Comparison of ENCODE assay signal across 1 cellular context in genomic region chr11:46912526-46913150, GRCh38.
A peak's percentile ranks its signal among the peaks of the same experiment; 100 is the strongest.
TF ChIP-seq lines count a peak whose summit lies in the region.

No MANE protein-coding gene starts in this region.

TF ChIP-seq in HEK293, 187 proteins besides CTCF, POLR2A, EP300 and RAD21 (continued from another document):
- TF ChIP-seq, protein P1, sequence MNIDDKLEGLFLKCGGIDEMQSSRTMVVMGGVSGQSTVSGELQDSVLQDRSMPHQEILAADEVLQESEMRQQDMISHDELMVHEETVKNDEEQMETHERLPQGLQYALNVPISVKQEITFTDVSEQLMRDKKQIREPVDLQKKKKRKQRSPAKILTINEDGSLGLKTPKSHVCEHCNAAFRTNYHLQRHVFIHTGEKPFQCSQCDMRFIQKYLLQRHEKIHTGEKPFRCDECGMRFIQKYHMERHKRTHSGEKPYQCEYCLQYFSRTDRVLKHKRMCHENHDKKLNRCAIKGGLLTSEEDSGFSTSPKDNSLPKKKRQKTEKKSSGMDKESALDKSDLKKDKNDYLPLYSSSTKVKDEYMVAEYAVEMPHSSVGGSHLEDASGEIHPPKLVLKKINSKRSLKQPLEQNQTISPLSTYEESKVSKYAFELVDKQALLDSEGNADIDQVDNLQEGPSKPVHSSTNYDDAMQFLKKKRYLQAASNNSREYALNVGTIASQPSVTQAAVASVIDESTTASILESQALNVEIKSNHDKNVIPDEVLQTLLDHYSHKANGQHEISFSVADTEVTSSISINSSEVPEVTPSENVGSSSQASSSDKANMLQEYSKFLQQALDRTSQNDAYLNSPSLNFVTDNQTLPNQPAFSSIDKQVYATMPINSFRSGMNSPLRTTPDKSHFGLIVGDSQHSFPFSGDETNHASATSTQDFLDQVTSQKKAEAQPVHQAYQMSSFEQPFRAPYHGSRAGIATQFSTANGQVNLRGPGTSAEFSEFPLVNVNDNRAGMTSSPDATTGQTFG (tag by site-specific recombination; IDR thresholded peaks at IDR 0.05; ENCODE audit: borderline replicate concordance): no peak
- peak; percentile 44 for TF ChIP-seq GLIS2 (tag by site-specific recombination; IDR thresholded peaks at IDR 0.05)
- TF ChIP-seq ZNF341 (tag by site-specific recombination; IDR thresholded peaks at IDR 0.05; ENCODE audit: low read depth): peak; percentile 23; the same call in 1 of the 2 replicates
- TF ChIP-seq, protein P2, sequence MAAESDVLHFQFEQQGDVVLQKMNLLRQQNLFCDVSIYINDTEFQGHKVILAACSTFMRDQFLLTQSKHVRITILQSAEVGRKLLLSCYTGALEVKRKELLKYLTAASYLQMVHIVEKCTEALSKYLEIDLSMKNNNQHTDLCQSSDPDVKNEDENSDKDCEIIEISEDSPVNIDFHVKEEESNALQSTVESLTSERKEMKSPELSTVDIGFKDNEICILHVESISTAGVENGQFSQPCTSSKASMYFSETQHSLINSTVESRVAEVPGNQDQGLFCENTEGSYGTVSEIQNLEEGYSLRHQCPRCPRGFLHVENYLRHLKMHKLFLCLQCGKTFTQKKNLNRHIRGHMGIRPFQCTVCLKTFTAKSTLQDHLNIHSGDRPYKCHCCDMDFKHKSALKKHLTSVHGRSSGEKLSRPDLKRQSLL (tag by site-specific recombination; IDR thresholded peaks at IDR 0.05): 0 out of 2 replicates have a peak, but pooled peaks have one; percentile 40
- TF ChIP-seq HOXD13 (CRISPR knock-in tag; IDR thresholded peaks at IDR 0.05; ENCODE audit: borderline replicate concordance): no peak
- peak; percentile 48 for TF ChIP-seq GLIS1 (tag by site-specific recombination; IDR thresholded peaks at IDR 0.05)
- 0 out of 2 replicates have a peak, but pooled peaks have one; percentile 38 for TF ChIP-seq IKZF3 (tag by site-specific recombination; IDR thresholded peaks at IDR 0.05)
- TF ChIP-seq, protein P3, sequence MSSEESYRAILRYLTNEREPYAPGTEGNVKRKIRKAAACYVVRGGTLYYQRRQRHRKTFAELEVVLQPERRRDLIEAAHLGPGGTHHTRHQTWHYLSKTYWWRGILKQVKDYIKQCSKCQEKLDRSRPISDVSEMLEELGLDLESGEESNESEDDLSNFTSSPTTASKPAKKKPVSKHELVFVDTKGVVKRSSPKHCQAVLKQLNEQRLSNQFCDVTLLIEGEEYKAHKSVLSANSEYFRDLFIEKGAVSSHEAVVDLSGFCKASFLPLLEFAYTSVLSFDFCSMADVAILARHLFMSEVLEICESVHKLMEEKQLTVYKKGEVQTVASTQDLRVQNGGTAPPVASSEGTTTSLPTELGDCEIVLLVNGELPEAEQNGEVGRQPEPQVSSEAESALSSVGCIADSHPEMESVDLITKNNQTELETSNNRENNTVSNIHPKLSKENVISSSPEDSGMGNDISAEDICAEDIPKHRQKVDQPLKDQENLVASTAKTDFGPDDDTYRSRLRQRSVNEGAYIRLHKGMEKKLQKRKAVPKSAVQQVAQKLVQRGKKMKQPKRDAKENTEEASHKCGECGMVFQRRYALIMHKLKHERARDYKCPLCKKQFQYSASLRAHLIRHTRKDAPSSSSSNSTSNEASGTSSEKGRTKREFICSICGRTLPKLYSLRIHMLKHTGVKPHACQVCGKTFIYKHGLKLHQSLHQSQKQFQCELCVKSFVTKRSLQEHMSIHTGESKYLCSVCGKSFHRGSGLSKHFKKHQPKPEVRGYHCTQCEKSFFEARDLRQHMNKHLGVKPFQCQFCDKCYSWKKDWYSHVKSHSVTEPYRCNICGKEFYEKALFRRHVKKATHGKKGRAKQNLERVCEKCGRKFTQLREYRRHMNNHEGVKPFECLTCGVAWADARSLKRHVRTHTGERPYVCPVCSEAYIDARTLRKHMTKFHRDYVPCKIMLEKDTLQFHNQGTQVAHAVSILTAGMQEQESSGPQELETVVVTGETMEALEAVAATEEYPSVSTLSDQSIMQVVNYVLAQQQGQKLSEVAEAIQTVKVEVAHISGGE (tag by site-specific recombination; conservative IDR thresholded peaks at IDR 0.05; ENCODE audit: low read depth): peak; percentile 24; the same call in 1 of the 2 replicates
